In genomic region chr13:66530158-66530557, GRCh38 we compare ENCODE assay signal across 12 cellular contexts.
DNase-seq lines count a peak whose midpoint lies in the region; ATAC-seq and TF ChIP-seq lines count a peak whose summit lies in the region.
"Had no signal": no experiment of that assay in that cellular context is flagged by ENCODE, and none has a peak within 500 bp of the region (broad histone marks: within the 10 kb centered on the region; RNA-seq: fewer than 3 reads in every experiment).

No MANE protein-coding gene starts in this region.

- H3K9ac ChIP-seq in HUES64 (ENCODE audit: low read depth, low read length) (no peak overlapping the region), neural cell (ENCODE audit: low read length) (no peak overlapping the region)
- H3K9ac ChIP-seq: BLaER1 had no signal

- no peak for TF ChIP-seq RAD21 in neural cell (conservative IDR thresholded peaks at IDR 0.05)

- no peak for TF ChIP-seq EP300 in neural cell (conservative IDR thresholded peaks at IDR 0.05; ENCODE audit: poor library complexity, severe bottlenecking)

- CTCF ChIA-PET in WTC11 (lab: Charles Lee) = no interaction called here

- 100% methylated on average over 1 of the region's 1 CpG for WGBS in HUES64

- POLR2A ChIA-PET in WTC11 (lab: Charles Lee) = no interaction called here

- H3K27ac ChIP-seq in GM23338 (ENCODE audit: low read depth) (peak overlapping the region; percentile 15; the same call in 1 of the 2 replicates), HUES64 (ENCODE audit: low read depth, low read length) (peak overlapping the region; percentile 63; the same call in 1 of the 2 replicates), neural cell (ENCODE audit: low read length) (no peak overlapping the region)
- H3K27ac ChIP-seq: BLaER1 had no signal

- peak overlapping the region; percentile 69; the same call in 1 of the 2 replicates for H3K27ac Mint-ChIP-seq in GM23338
- peak overlapping the region; percentile 30; the same call in 1 of the 2 replicates for H3K27ac Mint-ChIP-seq in WTC11
- H3K27ac Mint-ChIP-seq: CD8-positive, alpha-beta memory T cell; IgD-negative memory B cell had no signal

- H3K4me1 Mint-ChIP-seq in GM23338 = peaks cover 44% of the 10 kb centered on the region
- H3K4me1 Mint-ChIP-seq in WTC11 = peaks cover 63% of the 10 kb centered on the region
- H3K4me1 Mint-ChIP-seq: CD8-positive, alpha-beta memory T cell; IgD-negative memory B cell had no signal

- no peaks in the 10 kb centered on the region for H3K9me3 ChIP-seq in HUES64 (ENCODE audit: insufficient read depth, low read depth, low read length)
- H3K9me3 ChIP-seq in neural cell (ENCODE audit: low read length) = no peaks in the 10 kb centered on the region
- H3K9me3 ChIP-seq: BLaER1 had no signal

- DNase-seq in GM23338 (ENCODE audit: low spot score) (no peak), WTC11 (ENCODE audit: low spot score) (no peak), A172 (ENCODE audit: low spot score) (no peak), DMS 273 treated with DMSO at 0.1 percent for 48 hours (lab: John Stamatoyannopoulos, UW) (no peak)
- DNase-seq: AML-193; CD8-positive, alpha-beta memory T cell had no signal

- H3F3A ChIP-seq in GM23338 (replicated peaks; ENCODE audit: low read depth) = no peaks in the 10 kb centered on the region
- no peaks in the 10 kb centered on the region for H3F3A ChIP-seq in neural cell (ENCODE audit: insufficient read depth, low read length, poor library complexity, severe bottlenecking)

- ATAC-seq in GM23338 = no peak
- no peak for ATAC-seq in WTC11
- no peak for ATAC-seq in HG02870 (IDR thresholded peaks at IDR 0.05; ENCODE audit: unreplicated experiment)
- ATAC-seq: HCT116 had no signal

- H3K36me3 Mint-ChIP-seq in GM23338 (ENCODE audit: low read depth) = no peaks in the 10 kb centered on the region; the same call in 2 of the 3 replicates
- no peaks in the 10 kb centered on the region for H3K36me3 Mint-ChIP-seq in WTC11
- H3K36me3 Mint-ChIP-seq: CD8-positive, alpha-beta memory T cell; IgD-negative memory B cell had no signal

- H3K27me3 ChIP-seq in GM23338 (ENCODE audit: insufficient read depth) (no peaks in the 10 kb centered on the region), HUES64 (ENCODE audit: insufficient read depth, low read length) (no peaks in the 10 kb centered on the region), neural cell (ENCODE audit: insufficient read depth, low read depth, low read length) (no peaks in the 10 kb centered on the region)
- H3K27me3 ChIP-seq: BLaER1 had no signal

- no peaks in the 10 kb centered on the region for H3K36me3 ChIP-seq in GM23338 (ENCODE audit: insufficient read depth)
- H3K36me3 ChIP-seq in HUES64 (ENCODE audit: insufficient read depth, low read length) = no peaks in the 10 kb centered on the region
- no peaks in the 10 kb centered on the region for H3K36me3 ChIP-seq in neural cell (ENCODE audit: insufficient read depth, low read length)
- H3K36me3 ChIP-seq: BLaER1 had no signal

- H3K4me1 ChIP-seq in GM23338 (ENCODE audit: insufficient read depth) (peaks cover 53% of the 10 kb centered on the region), HUES64 (ENCODE audit: insufficient read depth, low read length) (peaks cover 40% of the 10 kb centered on the region)

- TF ChIP-seq CTCF in GM23338 (conservative IDR thresholded peaks at IDR 0.05; ENCODE audit: low read depth in 2 of 2) = no peak
- TF ChIP-seq CTCF in WTC11 (IDR thresholded peaks at IDR 0.05) = no peak
- TF ChIP-seq CTCF in neural cell (IDR thresholded peaks at IDR 0.05; ENCODE audit: poor library complexity, severe bottlenecking) = no peak

- H3K4me3 ChIP-seq in GM23338 = no peak overlapping the region
- no peak overlapping the region for H3K4me3 ChIP-seq in HUES64 (ENCODE audit: low read length)
- H3K4me3 ChIP-seq in neural cell (ENCODE audit: low read length) = no peak overlapping the region
- H3K4me3 ChIP-seq: BLaER1 had no signal

- no peaks in the 10 kb centered on the region for H3K79me2 ChIP-seq in GM23338 (replicated peaks; ENCODE audit: insufficient read depth)
- H3K79me2 ChIP-seq in neural cell (replicated peaks; ENCODE audit: insufficient read depth, low read length) = no peaks in the 10 kb centered on the region

- H3K4me3 Mint-ChIP-seq in GM23338 = no peak overlapping the region
- no peak overlapping the region for H3K4me3 Mint-ChIP-seq in WTC11
- H3K4me3 Mint-ChIP-seq: CD8-positive, alpha-beta memory T cell; IgD-negative memory B cell had no signal

- H3K9me2 ChIP-seq in GM23338 (ENCODE audit: insufficient read depth) (no peaks in the 10 kb centered on the region), neural cell (ENCODE audit: insufficient read depth, low read length) (no peaks in the 10 kb centered on the region)

- H3K27me3 Mint-ChIP-seq in GM23338 (ENCODE audit: insufficient read depth, low read depth, poor library complexity) (no peaks in the 10 kb centered on the region), WTC11 (ENCODE audit: low read depth) (no peaks in the 10 kb centered on the region)
- H3K27me3 Mint-ChIP-seq: CD8-positive, alpha-beta memory T cell; IgD-negative memory B cell had no signal

- H3K9me3 Mint-ChIP-seq in GM23338 (no peaks in the 10 kb centered on the region), WTC11 (no peaks in the 10 kb centered on the region)

- no peak overlapping the region for H2AFZ ChIP-seq in GM23338
- no peak overlapping the region for H2AFZ ChIP-seq in neural cell (ENCODE audit: low read depth, low read length)

- H3K4me2 ChIP-seq in GM23338 = peak overlapping the region; percentile 64; the same call in 1 of the 2 replicates
- peak overlapping the region; percentile 13 for H3K4me2 ChIP-seq in neural cell (ENCODE audit: low read length)
- H3K4me2 ChIP-seq: BLaER1 had no signal

- H4K20me1 ChIP-seq in GM23338 (replicated peaks; ENCODE audit: insufficient read depth) (no peaks in the 10 kb centered on the region), neural cell (ENCODE audit: insufficient read depth) (no peaks in the 10 kb centered on the region)
- H4K20me1 ChIP-seq: BLaER1 had no signal

TF ChIP-seq in GM23338, 12 proteins besides CTCF, POLR2A, EP300 and RAD21 (continues in another document):
- TF ChIP-seq ZNF114 (CRISPR knock-in tag; IDR thresholded peaks at IDR 0.05) = no peak

TF ChIP-seq in WTC11, 78 proteins besides CTCF, POLR2A, EP300 and RAD21 (continues in another document):
- TF ChIP-seq ZMAT4 (CRISPR knock-in tag; IDR thresholded peaks at IDR 0.05) = no peak
- TF ChIP-seq SOX15 (CRISPR knock-in tag; IDR thresholded peaks at IDR 0.05) = no peak
- no peak for TF ChIP-seq RELA (CRISPR knock-in tag; IDR thresholded peaks at IDR 0.05; ENCODE audit: borderline replicate concordance)
- TF ChIP-seq NFATC4 (CRISPR knock-in tag; IDR thresholded peaks at IDR 0.05) = no peak
- TF ChIP-seq NR1H2 (CRISPR knock-in tag; IDR thresholded peaks at IDR 0.05) = no peak
- no peak for TF ChIP-seq GABPB1 (CRISPR knock-in tag; IDR thresholded peaks at IDR 0.05)
- no peak for TF ChIP-seq PREB (CRISPR knock-in tag; IDR thresholded peaks at IDR 0.05; ENCODE audit: borderline replicate concordance)

TF ChIP-seq in neural cell, 6 proteins besides CTCF, POLR2A, EP300 and RAD21:
- TF ChIP-seq, protein P1, sequence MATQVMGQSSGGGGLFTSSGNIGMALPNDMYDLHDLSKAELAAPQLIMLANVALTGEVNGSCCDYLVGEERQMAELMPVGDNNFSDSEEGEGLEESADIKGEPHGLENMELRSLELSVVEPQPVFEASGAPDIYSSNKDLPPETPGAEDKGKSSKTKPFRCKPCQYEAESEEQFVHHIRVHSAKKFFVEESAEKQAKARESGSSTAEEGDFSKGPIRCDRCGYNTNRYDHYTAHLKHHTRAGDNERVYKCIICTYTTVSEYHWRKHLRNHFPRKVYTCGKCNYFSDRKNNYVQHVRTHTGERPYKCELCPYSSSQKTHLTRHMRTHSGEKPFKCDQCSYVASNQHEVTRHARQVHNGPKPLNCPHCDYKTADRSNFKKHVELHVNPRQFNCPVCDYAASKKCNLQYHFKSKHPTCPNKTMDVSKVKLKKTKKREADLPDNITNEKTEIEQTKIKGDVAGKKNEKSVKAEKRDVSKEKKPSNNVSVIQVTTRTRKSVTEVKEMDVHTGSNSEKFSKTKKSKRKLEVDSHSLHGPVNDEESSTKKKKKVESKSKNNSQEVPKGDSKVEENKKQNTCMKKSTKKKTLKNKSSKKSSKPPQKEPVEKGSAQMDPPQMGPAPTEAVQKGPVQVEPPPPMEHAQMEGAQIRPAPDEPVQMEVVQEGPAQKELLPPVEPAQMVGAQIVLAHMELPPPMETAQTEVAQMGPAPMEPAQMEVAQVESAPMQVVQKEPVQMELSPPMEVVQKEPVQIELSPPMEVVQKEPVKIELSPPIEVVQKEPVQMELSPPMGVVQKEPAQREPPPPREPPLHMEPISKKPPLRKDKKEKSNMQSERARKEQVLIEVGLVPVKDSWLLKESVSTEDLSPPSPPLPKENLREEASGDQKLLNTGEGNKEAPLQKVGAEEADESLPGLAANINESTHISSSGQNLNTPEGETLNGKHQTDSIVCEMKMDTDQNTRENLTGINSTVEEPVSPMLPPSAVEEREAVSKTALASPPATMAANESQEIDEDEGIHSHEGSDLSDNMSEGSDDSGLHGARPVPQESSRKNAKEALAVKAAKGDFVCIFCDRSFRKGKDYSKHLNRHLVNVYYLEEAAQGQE (IDR thresholded peaks at IDR 0.05; ENCODE audit: borderline replicate concordance) = no peak
- TF ChIP-seq MXI1 (conservative IDR thresholded peaks at IDR 0.05; ENCODE audit: poor library complexity, severe bottlenecking) (no peak), POLR2AphosphoS5 (IDR thresholded peaks at IDR 0.05) (no peak), EZH2 (IDR thresholded peaks at IDR 0.05; ENCODE audit: borderline replicate concordance, insufficient read depth, low read length, poor library complexity, severe bottlenecking) (no peak), TAF1 (IDR thresholded peaks at IDR 0.05; ENCODE audit: low read depth) (no peak), SMC3 (conservative IDR thresholded peaks at IDR 0.05; ENCODE audit: poor library complexity) (no peak)
